8 cellular contexts compared by ENCODE assay signal in the genomic region with DNA sequence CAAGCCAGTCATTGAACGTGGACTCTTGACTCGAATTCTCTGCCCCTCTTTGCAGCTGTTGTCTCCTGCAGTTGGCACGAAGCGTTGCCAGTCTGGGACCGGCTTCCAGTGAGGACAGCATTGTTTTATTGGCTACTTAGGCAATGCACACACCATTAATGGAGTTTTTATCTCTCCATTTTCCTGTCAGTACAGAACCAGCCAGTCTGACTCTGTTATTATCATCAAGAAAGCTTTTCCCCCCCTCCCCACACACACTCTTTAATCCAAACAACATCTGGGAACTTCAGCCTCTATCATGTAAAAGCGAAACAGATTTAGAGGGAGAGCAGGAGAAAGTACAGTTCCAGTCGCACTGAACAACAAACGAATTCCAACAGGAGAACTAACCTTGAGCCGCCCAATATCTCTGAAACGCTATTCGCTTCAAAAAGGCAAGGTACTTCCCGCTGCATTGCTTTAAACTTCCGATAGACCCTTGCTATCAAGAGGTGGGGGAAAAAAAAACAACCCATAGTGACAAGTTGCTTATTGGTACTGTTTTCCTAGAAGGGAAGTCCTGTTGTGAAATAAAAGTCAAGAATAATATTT. TPM values are rescaled to one million over a fixed set of nuclear protein-coding genes. Genes with fewer than 3 reads are reported as not detected.
A peak's percentile ranks its signal among the peaks of the same experiment; 100 is the strongest.
DNase-seq lines count a peak whose midpoint lies in the region; ATAC-seq and TF ChIP-seq lines count a peak whose summit lies in the region.

No MANE protein-coding gene starts in this region.

- H3K4me3 ChIP-seq in CD4-positive, CD25-positive, alpha-beta regulatory T cell (ENCODE audit: low read depth, low read length): no peak overlapping the region
- peak overlapping the region; percentile 22 to 40 for H3K4me3 ChIP-seq in cardiac fibroblast (replicated peaks in 1 of 2; ENCODE audit: low read depth in 2 of 2, low read length in 2 of 2)
- peak overlapping the region in 1 of 2 experiments; percentile 73 for H3K4me3 ChIP-seq in mesenchymal stem cell (ENCODE audit: insufficient read depth in 1 of 2, low read depth in 1 of 2, low read length in 2 of 2)
- no peak overlapping the region for H3K4me3 ChIP-seq in aorta (ENCODE audit: low read length in 2 of 2)
- H3K4me3 ChIP-seq in HAP-1: no peak overlapping the region

- peak overlapping the region; percentile 96 for H4K91ac ChIP-seq in mesenchymal stem cell (ENCODE audit: low read length)

- H3K9me3 Mint-ChIP-seq in CD4-positive, CD25-positive, alpha-beta regulatory T cell: no peaks in the 10 kb centered on the region

- peak overlapping the region in 1 of 4 donors; percentile 5 for H3K4me3 Mint-ChIP-seq in CD4-positive, CD25-positive, alpha-beta regulatory T cell

- H3K4ac ChIP-seq in mesenchymal stem cell (ENCODE audit: low read depth in 1 of 2, low read length in 2 of 2): peak overlapping the region; percentile 61 to 96

- no peak for TF ChIP-seq CTCF in cardiac fibroblast (IDR thresholded peaks at IDR 0.05; ENCODE audit: low read depth, low read length)

- peak overlapping the region; percentile 91 for H3K9ac ChIP-seq in mesenchymal stem cell (ENCODE audit: low read length)

- H3K18ac ChIP-seq in mesenchymal stem cell (ENCODE audit: low read depth in 1 of 2, low read length in 2 of 2): peak overlapping the region; percentile 88 to 93

- peaks cover 35 to 74% (median 57%) of the 10 kb centered on the region in 4 donors for H3K4me1 Mint-ChIP-seq in CD4-positive, CD25-positive, alpha-beta regulatory T cell

- WGBS in mesenchymal stem cell: 63% methylated on average over 13 of the region's 13 CpGs
- 50 to 51% methylated on average over 13 of the region's 13 CpGs for WGBS in aorta, 2 donors

- H3K4me2 ChIP-seq in mesenchymal stem cell (ENCODE audit: low read length, poor library complexity, severe bottlenecking): peak overlapping the region; percentile 7

- H3K27ac ChIP-seq in CD4-positive, CD25-positive, alpha-beta regulatory T cell (ENCODE audit: insufficient read depth, low read length, poor library complexity, severe bottlenecking): no peak overlapping the region
- H3K27ac ChIP-seq in mesenchymal stem cell (ENCODE audit: low read length, poor library complexity, severe bottlenecking): peak overlapping the region; percentile 89
- peak overlapping the region; percentile 3 to 82 for H3K27ac ChIP-seq in aorta (ENCODE audit: low read depth in 1 of 2, low read length in 2 of 2)

- no peaks in the 10 kb centered on the region for H3K27me3 ChIP-seq in CD4-positive, CD25-positive, alpha-beta regulatory T cell (ENCODE audit: control insufficient read depth, insufficient read depth, low read length)
- no peaks in the 10 kb centered on the region for H3K27me3 ChIP-seq in mesenchymal stem cell (ENCODE audit: control insufficient read depth in 1 of 2, insufficient read depth in 1 of 2, low read length in 2 of 2)
- no peaks in the 10 kb centered on the region for H3K27me3 ChIP-seq in aorta (ENCODE audit: control insufficient read depth in 1 of 2, insufficient read depth in 2 of 2, low read length in 1 of 2)
- H3K27me3 ChIP-seq in HAP-1 (ENCODE audit: low read depth): no peaks in the 10 kb centered on the region

- H2AK5ac ChIP-seq in mesenchymal stem cell (ENCODE audit: low read length, severe bottlenecking): peak overlapping the region; percentile 49

- peaks cover 10% of the 10 kb centered on the region for H3K36me3 ChIP-seq in CD4-positive, CD25-positive, alpha-beta regulatory T cell (ENCODE audit: control insufficient read depth, insufficient read depth, low read length)
- H3K36me3 ChIP-seq in mesenchymal stem cell (ENCODE audit: control insufficient read depth in 1 of 2, insufficient read depth in 2 of 2, low read depth in 1 of 2, low read length in 2 of 2) (peaks cover 2 to 7% of the 10 kb centered on the region in 2 experiments), aorta (ENCODE audit: control insufficient read depth in 1 of 2, insufficient read depth in 2 of 2, low read length in 1 of 2) (no peaks in the 10 kb centered on the region), HAP-1 (replicated peaks) (no peaks in the 10 kb centered on the region)

- in situ Hi-C loops in HAP-1 (cut with MboI; ENCODE audit: low sequenced_read_pairs): no loop called here

- no peaks in the 10 kb centered on the region for H3K27me3 Mint-ChIP-seq in CD4-positive, CD25-positive, alpha-beta regulatory T cell

- no peak overlapping the region for H2BK120ac ChIP-seq in mesenchymal stem cell (ENCODE audit: low read depth, low read length)

- H2BK12ac ChIP-seq in mesenchymal stem cell (ENCODE audit: low read length in 2 of 2): peak overlapping the region; percentile 79 to 90

- ATAC-seq in CD4-positive, CD25-positive, alpha-beta regulatory T cell (ENCODE audit: low read depth in 2 of 2): no peak
- no peak for ATAC-seq in aorta (ENCODE audit: low FRiP score)

- H2AFZ ChIP-seq in mesenchymal stem cell (ENCODE audit: low read depth, low read length): no peak overlapping the region

- no peak overlapping the region for H3K23ac ChIP-seq in mesenchymal stem cell (ENCODE audit: low read length in 2 of 2)

- peaks cover 25% of the 10 kb centered on the region for H3K36me3 Mint-ChIP-seq in CD4-positive, CD25-positive, alpha-beta regulatory T cell

- H3K9me3 ChIP-seq in CD4-positive, CD25-positive, alpha-beta regulatory T cell (ENCODE audit: control insufficient read depth in 2 of 2, low read length in 2 of 2): no peaks in the 10 kb centered on the region
- no peaks in the 10 kb centered on the region for H3K9me3 ChIP-seq in mesenchymal stem cell (ENCODE audit: control insufficient read depth, low read length)
- H3K9me3 ChIP-seq in aorta (ENCODE audit: control insufficient read depth, low read length): no peaks in the 10 kb centered on the region
- H3K9me3 ChIP-seq in HAP-1: no peaks in the 10 kb centered on the region

- H2BK5ac ChIP-seq in mesenchymal stem cell (ENCODE audit: low read depth, low read length, poor library complexity, severe bottlenecking): no peak overlapping the region

- H3K4me1 ChIP-seq in CD4-positive, CD25-positive, alpha-beta regulatory T cell (ENCODE audit: control insufficient read depth, insufficient read depth, low read length, poor library complexity, severe bottlenecking): peaks cover 34% of the 10 kb centered on the region
- peaks cover 29% of the 10 kb centered on the region for H3K4me1 ChIP-seq in mesenchymal stem cell (ENCODE audit: control insufficient read depth, insufficient read depth, low read depth, low read length)
- H3K4me1 ChIP-seq in aorta (ENCODE audit: control insufficient read depth in 1 of 2, insufficient read depth in 2 of 2, low read length in 2 of 2): peaks cover 8 to 13% of the 10 kb centered on the region in 2 donors
- peaks cover 10% of the 10 kb centered on the region for H3K4me1 ChIP-seq in HAP-1

- peaks cover 12% of the 10 kb centered on the region for H3K79me1 ChIP-seq in mesenchymal stem cell (replicated peaks; ENCODE audit: low read length, poor library complexity, severe bottlenecking)

- no peak for DNase-seq in CD4-positive, CD25-positive, alpha-beta regulatory T cell
- DNase-seq in NCI-H1694 treated with DMSO at 0.1 percent for 48 hours (lab: John Stamatoyannopoulos, UW) (peak; percentile 48), cardiac fibroblast (ENCODE audit: low read depth in 2 of 2) (peak; percentile 33 to 49), mesenchymal stem cell (peak; percentile 76), aorta (no peak), cerebellum (ENCODE audit: low spot score) (no peak), NOMO-1 treated with dmso at 0.1 percent for 144 hours (lab: John Stamatoyannopoulos, UW; ENCODE audit: unreplicated experiment) (no peak), HAP-1 (ENCODE audit: low spot score in 2 of 2) (no peak)

- H2BK15ac ChIP-seq in mesenchymal stem cell (ENCODE audit: low read depth, poor library complexity, severe bottlenecking): peak overlapping the region; percentile 60

- peak overlapping the region; percentile 59 to 89 (median 74) for H3K27ac Mint-ChIP-seq in CD4-positive, CD25-positive, alpha-beta regulatory T cell

- H4K8ac ChIP-seq in mesenchymal stem cell (ENCODE audit: low read length): peak overlapping the region; percentile 96

- peak overlapping the region in 1 of 2 experiments; percentile 88 for H3K14ac ChIP-seq in mesenchymal stem cell (ENCODE audit: low read length in 2 of 2)

- intact Hi-C loops in aorta (cut with DNase I): no loop called here

RNA-seq across cellular contexts. Expression of gene ACVR1, which starts 38.2 kb away (rescaled TPM):
- total RNA-seq in CD4-positive, CD25-positive, alpha-beta regulatory T cell: 64.2 TPM
- polyA plus RNA-seq in CD4-positive, CD25-positive, alpha-beta regulatory T cell: 10 to 100 TPM; 14.1 to 21.4 (median 17.3) TPM
- 29.5 TPM for polyA plus RNA-seq in mesenchymal stem cell (2013, experiment 1 of 2)
- 30.9 TPM for polyA plus RNA-seq in mesenchymal stem cell (2013, experiment 2 of 2)
- 10 to 100 TPM; 47.8 to 53.4 TPM for total RNA-seq in aorta
- polyA plus RNA-seq in aorta: 10 to 100 TPM in 1 of 2 donors, 1 to 10 TPM in 1; 9.5 to 19.9 TPM
- total RNA-seq in cerebellum: 12.7 TPM

Comparison
In these comparisons a context has a peak if more than half of its experiments do, and no peak if none do; other contexts are left out.
1. DNase-seq: peak in NCI-H1694 treated with DMSO at 0.1 percent for 48 hours (single experiment), cardiac fibroblast (2 of 2) and mesenchymal stem cell (single experiment); none in CD4-positive, CD25-positive, alpha-beta regulatory T cell (0 of 3), aorta (0 of 2), cerebellum (single experiment), NOMO-1 treated with dmso at 0.1 percent for 144 hours (single experiment) and HAP-1 (0 of 2).
2. H3K4me3 ChIP-seq: peak in cardiac fibroblast (2 of 2); none in CD4-positive, CD25-positive, alpha-beta regulatory T cell (single experiment), aorta (0 of 2) and HAP-1 (single experiment).